1 cellular context compared by ENCODE assay signal in the genomic region with DNA sequence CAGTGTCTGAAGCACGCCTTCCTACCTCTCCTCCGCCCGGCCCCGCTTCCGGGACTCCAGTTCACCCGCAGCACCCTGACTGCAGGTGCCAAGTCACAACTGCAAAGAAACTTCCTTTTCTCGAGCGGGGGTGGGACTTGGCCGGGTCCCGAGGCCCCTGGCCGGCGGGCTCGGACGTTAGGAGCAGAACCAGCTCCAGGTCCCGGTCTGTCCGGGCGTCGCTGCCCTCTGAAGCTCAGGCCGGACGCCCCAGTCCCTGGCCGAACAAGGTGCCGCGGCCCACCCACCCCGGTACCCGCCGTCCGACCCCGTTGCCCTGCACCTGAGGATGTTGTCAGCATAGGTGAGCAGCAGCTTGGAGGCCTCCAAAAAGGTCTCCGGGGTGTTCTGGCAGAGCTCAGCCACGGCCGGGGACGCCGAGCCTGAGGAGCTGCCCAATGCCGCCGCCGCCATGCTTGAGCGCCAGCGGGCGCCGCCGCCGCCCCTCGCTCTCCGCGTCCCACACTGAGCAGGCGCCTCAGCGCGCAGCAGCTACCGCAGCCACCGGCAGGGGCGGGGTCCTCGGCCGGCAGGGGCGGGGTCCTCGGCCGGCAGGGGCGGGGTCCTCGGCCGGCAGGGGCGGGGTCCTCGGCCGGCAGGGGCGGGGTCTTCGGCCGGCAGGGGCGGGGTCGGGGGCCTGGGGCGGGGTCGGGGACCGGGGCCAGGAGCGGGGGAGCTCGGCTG.
A peak's percentile ranks its signal among the peaks of the same experiment; 100 is the strongest.
TF ChIP-seq lines count a peak whose summit lies in the region.

A gene with protein sequence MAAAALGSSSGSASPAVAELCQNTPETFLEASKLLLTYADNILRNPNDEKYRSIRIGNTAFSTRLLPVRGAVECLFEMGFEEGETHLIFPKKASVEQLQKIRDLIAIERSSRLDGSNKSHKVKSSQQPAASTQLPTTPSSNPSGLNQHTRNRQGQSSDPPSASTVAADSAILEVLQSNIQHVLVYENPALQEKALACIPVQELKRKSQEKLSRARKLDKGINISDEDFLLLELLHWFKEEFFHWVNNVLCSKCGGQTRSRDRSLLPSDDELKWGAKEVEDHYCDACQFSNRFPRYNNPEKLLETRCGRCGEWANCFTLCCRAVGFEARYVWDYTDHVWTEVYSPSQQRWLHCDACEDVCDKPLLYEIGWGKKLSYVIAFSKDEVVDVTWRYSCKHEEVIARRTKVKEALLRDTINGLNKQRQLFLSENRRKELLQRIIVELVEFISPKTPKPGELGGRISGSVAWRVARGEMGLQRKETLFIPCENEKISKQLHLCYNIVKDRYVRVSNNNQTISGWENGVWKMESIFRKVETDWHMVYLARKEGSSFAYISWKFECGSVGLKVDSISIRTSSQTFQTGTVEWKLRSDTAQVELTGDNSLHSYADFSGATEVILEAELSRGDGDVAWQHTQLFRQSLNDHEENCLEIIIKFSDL (minus strand): TSS at position 506 of the 723 bp plus-strand sequence. CDS start 53 bp downstream, at position 453.

TF ChIP-seq in HepG2, 621 proteins besides CTCF, POLR2A, EP300 and RAD21 (continued from another document and continues in another):
- TF ChIP-seq, protein P1, sequence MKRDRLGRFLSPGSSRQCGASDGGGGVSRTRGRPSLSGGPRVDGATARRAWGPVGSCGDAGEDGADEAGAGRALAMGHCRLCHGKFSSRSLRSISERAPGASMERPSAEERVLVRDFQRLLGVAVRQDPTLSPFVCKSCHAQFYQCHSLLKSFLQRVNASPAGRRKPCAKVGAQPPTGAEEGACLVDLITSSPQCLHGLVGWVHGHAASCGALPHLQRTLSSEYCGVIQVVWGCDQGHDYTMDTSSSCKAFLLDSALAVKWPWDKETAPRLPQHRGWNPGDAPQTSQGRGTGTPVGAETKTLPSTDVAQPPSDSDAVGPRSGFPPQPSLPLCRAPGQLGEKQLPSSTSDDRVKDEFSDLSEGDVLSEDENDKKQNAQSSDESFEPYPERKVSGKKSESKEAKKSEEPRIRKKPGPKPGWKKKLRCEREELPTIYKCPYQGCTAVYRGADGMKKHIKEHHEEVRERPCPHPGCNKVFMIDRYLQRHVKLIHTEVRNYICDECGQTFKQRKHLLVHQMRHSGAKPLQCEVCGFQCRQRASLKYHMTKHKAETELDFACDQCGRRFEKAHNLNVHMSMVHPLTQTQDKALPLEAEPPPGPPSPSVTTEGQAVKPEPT (CRISPR knock-in tag; IDR thresholded peaks at IDR 0.05; ENCODE audit: low read depth), result no peak
- TF ChIP-seq HDAC1 (CRISPR knock-in tag; IDR thresholded peaks at IDR 0.05) (peak; percentile 53), KDM5B (CRISPR knock-in tag; IDR thresholded peaks at IDR 0.05; ENCODE audit: borderline replicate concordance) (peak; percentile 80; the same call in 1 of the 2 replicates), ZNF615 (CRISPR knock-in tag; IDR thresholded peaks at IDR 0.05; ENCODE audit: borderline replicate concordance) (no peak), SIX4 (CRISPR knock-in tag; IDR thresholded peaks at IDR 0.05) (no peak), ZMAT5 (CRISPR knock-in tag; IDR thresholded peaks at IDR 0.05; ENCODE audit: borderline replicate concordance, low read depth) (no peak), HMGXB4 (CRISPR knock-in tag; IDR thresholded peaks at IDR 0.05; ENCODE audit: borderline replicate concordance in 1 of 2, low read depth in 1 of 2) (peak in 1 of 2 experiments; percentile 75; a peak in 2 of 4 replicates), ZNF256 (CRISPR knock-in tag; conservative IDR thresholded peaks at IDR 0.05) (peak; percentile 87), MXD4 (CRISPR knock-in tag; IDR thresholded peaks at IDR 0.05) (peak; percentile 36; the same call in 1 of the 2 replicates), NCOA1 (CRISPR knock-in tag; IDR thresholded peaks at IDR 0.05) (no peak), PBX2 (CRISPR knock-in tag; IDR thresholded peaks at IDR 0.05) (no peak), ZFP91 (CRISPR knock-in tag; IDR thresholded peaks at IDR 0.05; ENCODE audit: borderline replicate concordance) (peak; percentile 79; the same call in 1 of the 2 replicates), SOX13 (IDR thresholded peaks at IDR 0.05) (no peak), SOX13 (CRISPR knock-in tag; conservative IDR thresholded peaks at IDR 0.05 in 1 of 2, IDR thresholded peaks at IDR 0.05 in 1 of 2) (no peak), GZF1 (CRISPR knock-in tag; IDR thresholded peaks at IDR 0.05) (no peak), ZNF317 (CRISPR knock-in tag; IDR thresholded peaks at IDR 0.05) (no peak), ZNF562 (CRISPR knock-in tag; IDR thresholded peaks at IDR 0.05; ENCODE audit: borderline replicate concordance) (no peak), ZNF225 (CRISPR knock-in tag; IDR thresholded peaks at IDR 0.05) (no peak; the same call in 1 of the 2 replicates), MIXL1 (CRISPR knock-in tag; IDR thresholded peaks at IDR 0.05) (no peak), MZF1 (CRISPR knock-in tag; IDR thresholded peaks at IDR 0.05; ENCODE audit: borderline replicate concordance) (no peak), ZBTB39 (CRISPR knock-in tag; IDR thresholded peaks at IDR 0.05) (no peak), U2AF2 (IDR thresholded peaks at IDR 0.05; ENCODE audit: low read depth, low read length) (no peak), ZNF724P (CRISPR knock-in tag; IDR thresholded peaks at IDR 0.05; ENCODE audit: borderline replicate concordance) (no peak), KLF15 (CRISPR knock-in tag; IDR thresholded peaks at IDR 0.05; ENCODE audit: borderline replicate concordance) (no peak; the same call in 1 of the 2 replicates), SRF (IDR thresholded peaks at IDR 0.05; ENCODE audit: low read depth, low read length) (no peak), ZKSCAN8 (CRISPR knock-in tag; IDR thresholded peaks at IDR 0.05; ENCODE audit: borderline replicate concordance) (no peak), NFYB (CRISPR knock-in tag; IDR thresholded peaks at IDR 0.05) (peak; percentile 32; the same call in 1 of the 2 replicates), ZNF451 (CRISPR knock-in tag; IDR thresholded peaks at IDR 0.05) (0 out of 2 replicates have a peak, but pooled peaks have one; percentile 43), ZSCAN9 (CRISPR knock-in tag; IDR thresholded peaks at IDR 0.05; ENCODE audit: borderline replicate concordance) (no peak), KLF12 (CRISPR knock-in tag; IDR thresholded peaks at IDR 0.05; ENCODE audit: borderline replicate concordance) (peak; percentile 62; the same call in 1 of the 2 replicates), PCBP2 (optimal IDR thresholded peaks at IDR 0.05; ENCODE audit: low read depth, low read length, poor library complexity, severe bottlenecking) (no peak), TMF1 (CRISPR knock-in tag; IDR thresholded peaks at IDR 0.05; ENCODE audit: low read depth) (peak; percentile 36; the same call in 1 of the 2 replicates), ZNF282 (IDR thresholded peaks at IDR 0.05; ENCODE audit: partially characterized antibody) (no peak), MATR3 (CRISPR knock-in tag; IDR thresholded peaks at IDR 0.05) (no peak), NFE2L1 (CRISPR knock-in tag; IDR thresholded peaks at IDR 0.05; ENCODE audit: borderline replicate concordance) (no peak), SP140L (CRISPR knock-in tag; IDR thresholded peaks at IDR 0.05; ENCODE audit: borderline replicate concordance) (no peak)
- TF ChIP-seq, protein P2, sequence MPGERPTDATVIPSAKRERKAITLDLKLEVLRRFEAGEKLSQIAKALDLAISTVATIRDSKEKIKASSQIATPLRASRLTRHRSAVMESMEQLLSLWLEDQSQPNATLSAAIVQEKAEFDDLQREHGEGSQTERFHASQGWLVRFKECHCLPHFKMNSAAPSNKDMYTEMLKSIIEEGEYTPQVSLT (CRISPR knock-in tag; IDR thresholded peaks at IDR 0.05; ENCODE audit: borderline replicate concordance, low read depth), result no peak; the same call in 1 of the 2 replicates
- TF ChIP-seq, protein P3, sequence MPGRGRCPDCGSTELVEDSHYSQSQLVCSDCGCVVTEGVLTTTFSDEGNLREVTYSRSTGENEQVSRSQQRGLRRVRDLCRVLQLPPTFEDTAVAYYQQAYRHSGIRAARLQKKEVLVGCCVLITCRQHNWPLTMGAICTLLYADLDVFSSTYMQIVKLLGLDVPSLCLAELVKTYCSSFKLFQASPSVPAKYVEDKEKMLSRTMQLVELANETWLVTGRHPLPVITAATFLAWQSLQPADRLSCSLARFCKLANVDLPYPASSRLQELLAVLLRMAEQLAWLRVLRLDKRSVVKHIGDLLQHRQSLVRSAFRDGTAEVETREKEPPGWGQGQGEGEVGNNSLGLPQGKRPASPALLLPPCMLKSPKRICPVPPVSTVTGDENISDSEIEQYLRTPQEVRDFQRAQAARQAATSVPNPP (CRISPR knock-in tag; IDR thresholded peaks at IDR 0.05), result no peak
- TF ChIP-seq, protein P4, sequence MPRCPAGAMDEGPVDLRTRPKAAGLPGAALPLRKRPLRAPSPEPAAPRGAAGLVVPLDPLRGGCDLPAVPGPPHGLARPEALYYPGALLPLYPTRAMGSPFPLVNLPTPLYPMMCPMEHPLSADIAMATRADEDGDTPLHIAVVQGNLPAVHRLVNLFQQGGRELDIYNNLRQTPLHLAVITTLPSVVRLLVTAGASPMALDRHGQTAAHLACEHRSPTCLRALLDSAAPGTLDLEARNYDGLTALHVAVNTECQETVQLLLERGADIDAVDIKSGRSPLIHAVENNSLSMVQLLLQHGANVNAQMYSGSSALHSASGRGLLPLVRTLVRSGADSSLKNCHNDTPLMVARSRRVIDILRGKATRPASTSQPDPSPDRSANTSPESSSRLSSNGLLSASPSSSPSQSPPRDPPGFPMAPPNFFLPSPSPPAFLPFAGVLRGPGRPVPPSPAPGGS (CRISPR knock-in tag; IDR thresholded peaks at IDR 0.05), result peak; percentile 36; the same call in 1 of the 2 replicates
